14 cellular contexts compared by ENCODE assay signal in genomic region chr1:207633226-207633625, GRCh38. TPM values are rescaled to one million over a fixed set of nuclear protein-coding genes. Genes with fewer than 3 reads are reported as not detected.
DNase-seq lines count a peak whose midpoint lies in the region; ATAC-seq and TF ChIP-seq lines count a peak whose summit lies in the region.
"Had no signal": no experiment of that assay in that cellular context is flagged by ENCODE, and none has a peak within 500 bp of the region (broad histone marks: within the 10 kb centered on the region; RNA-seq: fewer than 3 reads in every experiment).

No MANE protein-coding gene starts in this region.

- H3K4me3 Mint-ChIP-seq in H9, result no peak overlapping the region; a peak in 1 of 5 replicates
- H3K4me3 Mint-ChIP-seq in endodermal cell, result no peak overlapping the region
- H3K4me3 Mint-ChIP-seq: CD4-positive, alpha-beta memory T cell had no signal

- no peaks in the 10 kb centered on the region for H3K9me1 ChIP-seq in IMR-90 (ENCODE audit: insufficient read depth, low read length)

- intact Hi-C loops in IMR-90 (cut with micrococcal nuclease), result no loop called here

- H2AK5ac ChIP-seq in H9 (ENCODE audit: insufficient read length, low read length) (no peak overlapping the region), IMR-90 (ENCODE audit: low read depth, low read length) (no peak overlapping the region)

- TF ChIP-seq POLR2A in IMR-90 (IDR thresholded peaks at IDR 0.05; ENCODE audit: low read depth, low read length), result no peak

- H3K4me1 ChIP-seq in H9 (ENCODE audit: insufficient read depth, low read length) (peaks cover 9% of the 10 kb centered on the region; the same call in 1 of the 2 replicates), IMR-90 (ENCODE audit: control insufficient read depth, insufficient read depth, low read length) (no peaks in the 10 kb centered on the region), endodermal cell (ENCODE audit: control insufficient read depth, insufficient read depth, low read length) (peaks cover 6% of the 10 kb centered on the region), iPS-20b (ENCODE audit: insufficient read depth, low read length) (peaks cover 53% of the 10 kb centered on the region)
- H3K4me1 ChIP-seq: BE2C had no signal

- no peak for ATAC-seq in IMR-90 (ENCODE audit: low read depth)
- ATAC-seq in HG02678 (IDR thresholded peaks at IDR 0.05; ENCODE audit: unreplicated experiment), result no peak
- ATAC-seq: A549 had no signal

- H2AFZ ChIP-seq in H9 (ENCODE audit: low read length), result no peak overlapping the region
- no peak overlapping the region for H2AFZ ChIP-seq in IMR-90 (replicated peaks; ENCODE audit: low read length, poor library complexity)

- H2BK5ac ChIP-seq in H9 (ENCODE audit: insufficient read length, low read length), result no peak overlapping the region
- H2BK5ac ChIP-seq in IMR-90 (ENCODE audit: low read depth, low read length, poor library complexity, severe bottlenecking), result no peak overlapping the region

- H2BK20ac ChIP-seq in H9 (ENCODE audit: low read depth, low read length, poor library complexity, severe bottlenecking) (no peak overlapping the region), IMR-90 (ENCODE audit: low read depth, low read length) (no peak overlapping the region)

- H3K27ac ChIP-seq in H9 (ENCODE audit: insufficient read length, low read depth, low read length), result peak overlapping the region; percentile 93
- H3K27ac ChIP-seq in IMR-90 (ENCODE audit: insufficient read depth, low read length), result no peak overlapping the region
- no peak overlapping the region for H3K27ac ChIP-seq in endodermal cell (ENCODE audit: low read depth, low read length)
- peak overlapping the region; percentile 98 for H3K27ac ChIP-seq in iPS-20b (ENCODE audit: low read length)
- H3K27ac ChIP-seq: A549, C4-2B had no signal

- no peak overlapping the region; the same call in 1 of the 2 replicates for H3K4ac ChIP-seq in H9 (ENCODE audit: low read depth, low read length)
- H3K4ac ChIP-seq in IMR-90 (ENCODE audit: low read depth, low read length), result no peak overlapping the region

- H3K79me1 ChIP-seq in H9 (ENCODE audit: insufficient read depth, low read depth, low read length, poor library complexity, severe bottlenecking), result no peaks in the 10 kb centered on the region
- no peaks in the 10 kb centered on the region for H3K79me1 ChIP-seq in IMR-90 (ENCODE audit: low read depth in 1 of 2, low read length in 2 of 2)

- no peak overlapping the region for H3K14ac ChIP-seq in H9 (ENCODE audit: insufficient read depth, low read length)
- H3K14ac ChIP-seq in IMR-90 (replicated peaks; ENCODE audit: low read depth, low read length), result no peak overlapping the region

- no peak overlapping the region for H4K8ac ChIP-seq in H9 (replicated peaks; ENCODE audit: insufficient read length, low read depth, low read length)
- no peak overlapping the region for H4K8ac ChIP-seq in IMR-90 (ENCODE audit: low read depth in 2 of 2, low read length in 2 of 2)

- H2BK120ac ChIP-seq in H9 (ENCODE audit: low read depth, low read length, poor library complexity, severe bottlenecking), result no peak overlapping the region
- H2BK120ac ChIP-seq in IMR-90 (ENCODE audit: low read depth, low read length), result no peak overlapping the region

- H3K27ac Mint-ChIP-seq in H9, result peak overlapping the region; percentile 93 to 97 (median 95)
- peak overlapping the region; percentile 41 for H3K27ac Mint-ChIP-seq in endodermal cell
- H3K27ac Mint-ChIP-seq: CD4-positive, alpha-beta memory T cell had no signal

- dilution Hi-C loops in IMR-90 (cut with HindIII; ENCODE audit: low sequenced_read_pairs, unreplicated experiment), result no loop called here

- no peaks in the 10 kb centered on the region for H4K20me1 ChIP-seq in H9 (ENCODE audit: control insufficient read depth, insufficient read depth, insufficient read length)
- H4K20me1 ChIP-seq in IMR-90 (ENCODE audit: insufficient read depth, low read length), result no peaks in the 10 kb centered on the region

- H3K23me2 ChIP-seq in H9 (ENCODE audit: insufficient read length, low read depth, low read length, poor library complexity, severe bottlenecking), result no peaks in the 10 kb centered on the region

- no peak overlapping the region for H4K91ac ChIP-seq in H9 (ENCODE audit: insufficient read length, low read depth, low read length)
- H4K91ac ChIP-seq in IMR-90 (ENCODE audit: insufficient read depth, low read depth, low read length), result no peak overlapping the region

- H3K27me3 ChIP-seq in H9 (ENCODE audit: insufficient read depth, low read length), result no peaks in the 10 kb centered on the region
- no peaks in the 10 kb centered on the region for H3K27me3 ChIP-seq in IMR-90 (ENCODE audit: control insufficient read depth, insufficient read depth, low read length)
- no peaks in the 10 kb centered on the region for H3K27me3 ChIP-seq in endodermal cell (ENCODE audit: control insufficient read depth, insufficient read depth, low read length, poor library complexity, severe bottlenecking)
- H3K27me3 ChIP-seq in iPS-20b (ENCODE audit: insufficient read depth, low read length), result no peaks in the 10 kb centered on the region

- no peak overlapping the region for H2BK15ac ChIP-seq in H9 (ENCODE audit: low read depth, low read length)
- no peak overlapping the region for H2BK15ac ChIP-seq in IMR-90 (ENCODE audit: low read depth, low read length)

- CTCF ChIA-PET in IMR-90 (lab: Yijun Ruan, JAX), result interaction anchor here (0.6 kb wide), 1 partner anchor 13 kb away, joined by 3 read pairs; no protein-coding TSS in a partner anchor

- no peak overlapping the region for H2AK9ac ChIP-seq in IMR-90 (replicated peaks; ENCODE audit: low read depth, low read length, poor library complexity)

- no peak overlapping the region for H3K23ac ChIP-seq in H9 (ENCODE audit: insufficient read length, low read depth, low read length)
- H3K23ac ChIP-seq in IMR-90 (ENCODE audit: low read depth, low read length), result no peak overlapping the region

- H3K36me3 Mint-ChIP-seq in H9 (ENCODE audit: insufficient read depth in 1 of 3, low read depth in 3 of 3) (peaks cover 0 to 2% (median 0%) of the 10 kb centered on the region in 3 experiments; a peak in 2 of 7 replicates), endodermal cell (ENCODE audit: low read depth) (no peaks in the 10 kb centered on the region)
- H3K36me3 Mint-ChIP-seq: CD4-positive, alpha-beta memory T cell had no signal

- peaks cover 59 to 67% of the 10 kb centered on the region in 2 experiments for H3K4me1 Mint-ChIP-seq in H9
- peaks cover 20% of the 10 kb centered on the region for H3K4me1 Mint-ChIP-seq in endodermal cell
- H3K4me1 Mint-ChIP-seq: CD4-positive, alpha-beta memory T cell had no signal

- H3K79me2 ChIP-seq in H9 (ENCODE audit: insufficient read depth, low read length), result no peaks in the 10 kb centered on the region

- TF ChIP-seq RAD21 in IMR-90 (IDR thresholded peaks at IDR 0.05; ENCODE audit: low read length), result no peak

- H2BK12ac ChIP-seq in H9 (ENCODE audit: insufficient read length, low read depth, low read length), result no peak overlapping the region

- TF ChIP-seq CTCF in H9 (conservative IDR thresholded peaks at IDR 0.05) (no peak), IMR-90 (conservative IDR thresholded peaks at IDR 0.05; ENCODE audit: low read depth, low read length) (no peak), endodermal cell (conservative IDR thresholded peaks at IDR 0.05) (no peak)

- no peak overlapping the region for H3T11ph ChIP-seq in H9 (ENCODE audit: low read length)

- no peaks in the 10 kb centered on the region for H3K9me3 ChIP-seq in H9 (ENCODE audit: control insufficient read depth, low read depth, low read length)
- no peaks in the 10 kb centered on the region for H3K9me3 ChIP-seq in IMR-90 (ENCODE audit: control insufficient read depth, insufficient read depth, low read length)
- no peaks in the 10 kb centered on the region for H3K9me3 ChIP-seq in endodermal cell (ENCODE audit: control insufficient read depth, low read length)
- H3K9me3 ChIP-seq in iPS-20b (ENCODE audit: insufficient read depth, low read depth, low read length), result no peaks in the 10 kb centered on the region
- H3K9me3 ChIP-seq: A549, BE2C had no signal

- no peak overlapping the region for H3K18ac ChIP-seq in H9 (ENCODE audit: insufficient read length, low read depth, low read length)
- no peak overlapping the region for H3K18ac ChIP-seq in IMR-90 (ENCODE audit: low read depth, low read length)

- H3K56ac ChIP-seq in H9 (ENCODE audit: insufficient read length, low read depth, low read length) (no peak overlapping the region), IMR-90 (ENCODE audit: extremely low read depth, insufficient read depth, low read length) (no peak overlapping the region)

- DNase-seq in H9, result no peak
- no peak for DNase-seq in IMR-90
- DNase-seq in endodermal cell, result no peak
- no peak for DNase-seq in NCI-H1105 treated with DMSO at 0.1 percent for 48 hours (lab: John Stamatoyannopoulos, UW)
- DNase-seq in H4 (ENCODE audit: low spot score), result no peak
- DNase-seq: BE2C; CD4-positive, alpha-beta memory T cell; DMS79; H7 had no signal

- H3K9me3 Mint-ChIP-seq in H9 (no peaks in the 10 kb centered on the region), endodermal cell (no peaks in the 10 kb centered on the region)
- H3K9me3 Mint-ChIP-seq: CD4-positive, alpha-beta memory T cell had no signal

- H3K4me2 ChIP-seq in H9 (ENCODE audit: insufficient read depth, insufficient read length, low read length), result no peak overlapping the region
- no peak overlapping the region for H3K4me2 ChIP-seq in IMR-90 (ENCODE audit: low read depth, low read length)
- H3K4me2 ChIP-seq: A549 had no signal

- H4K5ac ChIP-seq in H9 (ENCODE audit: insufficient read length, low read depth, low read length), result no peak overlapping the region
- H4K5ac ChIP-seq in IMR-90 (ENCODE audit: low read depth, low read length), result no peak overlapping the region

- H3K4me3 ChIP-seq in IMR-90 (ENCODE audit: insufficient read depth, low read depth, low read length) (no peak overlapping the region), endodermal cell (ENCODE audit: low read length) (no peak overlapping the region), iPS-20b (ENCODE audit: low read length) (peak overlapping the region; percentile 52)
- H3K4me3 ChIP-seq: A549 had no signal

- in situ Hi-C loops in IMR-90 (cut with MboI; ENCODE audit: low sequenced_read_pairs), result no loop called here

- no TSS peak for BruUV-seq in IMR-90 (replicated peaks; lab: Mats Ljungman, UMichigan)

- no peak overlapping the region for H3K9ac ChIP-seq in H9 (ENCODE audit: extremely low read depth, insufficient read length, low read length)
- no peak overlapping the region for H3K9ac ChIP-seq in IMR-90 (ENCODE audit: low read depth, low read length)
- no peak overlapping the region for H3K9ac ChIP-seq in endodermal cell (ENCODE audit: extremely low read depth, low read length, poor library complexity, severe bottlenecking)
- H3K9ac ChIP-seq in iPS-20b (ENCODE audit: low read depth, low read length), result peak overlapping the region; percentile 93

- H3K27me3 Mint-ChIP-seq in H9 (ENCODE audit: low read depth) (no peaks in the 10 kb centered on the region), endodermal cell (ENCODE audit: insufficient read depth) (no peaks in the 10 kb centered on the region)

- POLR2A ChIA-PET in IMR-90 (lab: Charles Lee; ENCODE audit: unreplicated experiment), result no interaction called here

- H3K36me3 ChIP-seq in IMR-90 (ENCODE audit: control insufficient read depth, insufficient read depth, low read length), result no peaks in the 10 kb centered on the region
- H3K36me3 ChIP-seq in endodermal cell (ENCODE audit: control insufficient read depth, insufficient read depth, low read length), result no peaks in the 10 kb centered on the region
- H3K36me3 ChIP-seq in iPS-20b (ENCODE audit: insufficient read depth, low read depth, low read length), result no peaks in the 10 kb centered on the region
- H3K36me3 ChIP-seq: BE2C had no signal

RNA-seq across cellular contexts. Expression of gene CR1L, which starts 11.7 kb away (rescaled TPM):
- total RNA-seq in H9 (2021) (0.37 TPM in 1 of 2 replicates, not detected in the other), IMR-90 (2012; rRNA removed) (not detected in 2 replicates), endodermal cell (1 to 10 TPM in 1 of 2 donors, not detected in 1; 1.9 TPM)
- polyA plus RNA-seq in IMR-90 (2012; rRNA removed), result not detected in 2 replicates
- polyA plus RNA-seq in IMR-90 (2012; cell fraction: cytosol; rRNA removed), result not detected in 2 replicates
- not detected in 2 replicates for polyA plus RNA-seq in IMR-90 (2012; cell fraction: nucleus; rRNA removed; ENCODE audit: low replicate concordance)
- 0.25 TPM for polyA plus RNA-seq in endodermal cell (2013, experiment 1 of 2)
- polyA plus RNA-seq in endodermal cell (2013, experiment 2 of 2), result not detected
- not detected in 2 replicates for total RNA-seq in H4 (2014; rRNA removed; shearing (Covaris generic))
- total RNA-seq: H7 had no signal
- polyA plus RNA-seq: A549; AG04450; CD4-positive, alpha-beta memory T cell had no signal

Comparison
In these comparisons a context has a peak if more than half of its experiments do, and no peak if none do; other contexts are left out.
1. H3K27ac ChIP-seq: peak in H9 (single experiment) and iPS-20b (single experiment); none in IMR-90 (single experiment) and endodermal cell (single experiment).